8 cellular contexts compared by ENCODE assay signal in genomic region chr2:76599732-76600368, GRCh38.
DNase-seq lines count a peak whose midpoint lies in the region; ATAC-seq and TF ChIP-seq lines count a peak whose summit lies in the region.

No MANE protein-coding gene starts in this region.

- H3K27ac Mint-ChIP-seq in brain, result peak overlapping the region in 2 of 5 experiments; percentile 32 to 50

- no peak overlapping the region for H3K4me3 Mint-ChIP-seq in brain

- no peak for TF ChIP-seq POLR2A in thyroid gland (IDR thresholded peaks at IDR 0.05)

- no peak overlapping the region for H3K27ac ChIP-seq in thyroid gland

- peak; percentile 91 for TF ChIP-seq CTCF in brain (conservative IDR thresholded peaks at IDR 0.05)
- TF ChIP-seq CTCF in thyroid gland (IDR thresholded peaks at IDR 0.05), result peak; percentile 29 to 70 (median 48)

- WGBS in thyroid gland, 2 donors, result 8 to 11% methylated on average over 4 of the region's 4 CpGs

- no peaks in the 10 kb centered on the region for H3K36me3 Mint-ChIP-seq in brain

- no peaks in the 10 kb centered on the region for H3K36me3 ChIP-seq in thyroid gland

- DNase-seq in GM04503 (ENCODE audit: low read depth), result peak; percentile 7
- peak; percentile 52 for DNase-seq in HPDE6-E6E7 (ENCODE audit: extremely low spot score)
- peak; percentile 87 for DNase-seq in NCI-H748 (lab: John Stamatoyannopoulos, UW; ENCODE audit: unreplicated experiment)
- peak; percentile 91 for DNase-seq in inferior parietal cortex (ENCODE audit: extremely low spot score)
- DNase-seq in thyroid gland, result peak; percentile 54 to 64
- no peak for DNase-seq in effector CD4-positive, alpha-beta T cell

- no peaks in the 10 kb centered on the region for H3K27me3 Mint-ChIP-seq in brain

- no peaks in the 10 kb centered on the region for H3K4me1 ChIP-seq in thyroid gland

- H3K4me1 Mint-ChIP-seq in brain, result peaks cover 7% of the 10 kb centered on the region

- H3K27me3 ChIP-seq in thyroid gland, result no peaks in the 10 kb centered on the region

- ATAC-seq in GM21529 (IDR thresholded peaks at IDR 0.05; ENCODE audit: unreplicated experiment), result peak; percentile 97

- intact Hi-C loops in thyroid gland (cut with DNase I), result loop anchor here (10.0 kb wide), 1 partner anchor 815 kb away; no protein-coding TSS in a partner anchor

- H3K9me3 ChIP-seq in thyroid gland, result no peaks in the 10 kb centered on the region

- H3K4me3 ChIP-seq in thyroid gland (replicated peaks in 1 of 3), result no peak overlapping the region

- H3K9me3 Mint-ChIP-seq in brain, result peaks cover 0 to 5% (median 0%) of the 10 kb centered on the region in 5 experiments
